In genomic region chr10:111335826-111336225, GRCh38 we compare ENCODE assay signal across 27 cellular contexts.
"Had no signal": no experiment of that assay in that cellular context is flagged by ENCODE, and none has a peak within 500 bp of the region (broad histone marks: within the 10 kb centered on the region; RNA-seq: fewer than 3 reads in every experiment).

No MANE protein-coding gene starts in this region.

- H3K36me3 ChIP-seq: left ventricle myocardium inferior, ovary, prostate gland, stomach, thoracic aorta, tibial nerve, uterus had no signal

- H3K27ac Mint-ChIP-seq: immature natural killer cell; memory B cell; naive thymus-derived CD4-positive, alpha-beta T cell; natural killer cell treated with Interleukin-12 subunit alpha and Interleukin-12 subunit beta and Interleukin-15 and Interleukin-18, amount 100 ng/mL, for 72 hours; stimulated activated naive B cell treated with anti-CD40 and anti-IgM and Interleukin-4, amounts not matched to agents 10 μg/mL and 1 μg/mL and 100 μg/mL, for 72 hours; type B pancreatic cell had no signal

- H3K27me3 ChIP-seq: ovary, stomach, tibial nerve, uterus had no signal

- DNase-seq: immature natural killer cell; kidney; left colon; left ventricle myocardium inferior; midbrain; mucosa of descending colon; naive thymus-derived CD4-positive, alpha-beta T cell; ovary; retina; right cardiac atrium; stimulated activated CD4-positive, alpha-beta T cell treated with anti-CD3 and anti-CD28 coated beads, Interleukin-12 subunit alpha, Interleukin-12 subunit beta, amount 100 ng/mL, for 4 hours; stimulated activated CD4-positive, alpha-beta T cell treated with anti-CD3 and anti-CD28 coated beads, Interleukin-15, amount 100 ng/mL, for 24 hours; stimulated activated CD4-positive, alpha-beta T cell treated with anti-CD3 and anti-CD28 coated beads, Interleukin-2, amount 100 ng/mL, for 24 hours; stimulated activated CD4-positive, alpha-beta T cell treated with anti-CD3 and anti-CD28 coated beads, Interleukin-4, amount 100 ng/mL, for 1 hour; stimulated activated naive B cell treated with anti-CD40 and anti-IgM and Interleukin-4, amounts not matched to agents 10 μg/mL and 1 μg/mL and 100 μg/mL, for 72 hours; stimulated activated naive CD8-positive, alpha-beta T cell treated with anti-CD3 and anti-CD28 coated beads, Interleukin-15, Interleukin-2, amounts not matched to agents 100 U/mL and 50 U/mL, for 24 hours; stomach; uterus had no signal

- H3K9me3 ChIP-seq: ovary, prostate gland, uterus had no signal

- H3K4me1 Mint-ChIP-seq: immature natural killer cell; naive thymus-derived CD4-positive, alpha-beta T cell; stimulated activated naive B cell treated with anti-CD40 and anti-IgM and Interleukin-4, amounts not matched to agents 10 μg/mL and 1 μg/mL and 100 μg/mL, for 72 hours had no signal

- H3K4me3 Mint-ChIP-seq: immature natural killer cell; memory B cell; naive thymus-derived CD4-positive, alpha-beta T cell; natural killer cell treated with Interleukin-12 subunit alpha and Interleukin-12 subunit beta and Interleukin-15 and Interleukin-18, amount 100 ng/mL, for 72 hours; stimulated activated naive B cell treated with anti-CD40 and anti-IgM and Interleukin-4, amounts not matched to agents 10 μg/mL and 1 μg/mL and 100 μg/mL, for 72 hours; type B pancreatic cell had no signal

- H3K4me3 ChIP-seq: left ventricle myocardium inferior, lung, mucosa of descending colon, ovary, prostate gland, skin epidermis, stomach, thoracic aorta, tibial nerve, uterus had no signal

- ATAC-seq: left colon; mucosa of descending colon; naive thymus-derived CD4-positive, alpha-beta T cell; natural killer cell treated with Interleukin-12 subunit alpha and Interleukin-12 subunit beta and Interleukin-15 and Interleukin-18, amount 100 ng/mL, for 72 hours; right cardiac atrium; sciatic nerve; stimulated activated naive B cell treated with anti-CD40 and anti-IgM and Interleukin-4, amounts not matched to agents 10 μg/mL and 1 μg/mL and 100 μg/mL, for 72 hours; stimulated activated naive CD8-positive, alpha-beta T cell treated with anti-CD3 and anti-CD28 coated beads, Interleukin-15, Interleukin-2, amounts not matched to agents 100 U/mL and 50 U/mL, for 24 hours had no signal

- H3K4me1 ChIP-seq: left ventricle myocardium inferior, prostate gland, stomach, uterus had no signal

- H3K27ac ChIP-seq: left ventricle myocardium inferior, ovary, prostate gland, skin epidermis, stomach, thoracic aorta, tibial nerve, uterus had no signal

- H3K36me3 Mint-ChIP-seq: type B pancreatic cell had no signal
